ENCODE assay signal across 21 cellular contexts in the genomic region with DNA sequence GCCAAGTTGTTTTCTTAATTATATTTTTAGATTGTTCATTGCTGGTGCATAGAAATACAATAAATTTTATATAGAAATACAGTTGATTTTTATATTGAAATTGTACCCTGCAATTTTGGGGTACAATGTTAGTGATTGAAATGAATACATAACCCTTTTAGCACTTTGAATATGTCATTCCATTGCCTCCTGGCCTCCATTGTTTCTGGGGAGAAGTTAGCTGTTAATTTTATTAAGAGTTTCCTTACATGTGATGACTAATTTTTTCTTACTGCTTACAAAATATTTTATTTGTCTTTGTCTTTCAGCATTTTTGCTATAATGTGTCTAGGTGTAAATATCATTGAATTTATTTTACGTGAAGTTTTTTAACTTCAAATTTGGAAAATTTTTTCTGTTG.
"Had no signal": no experiment of that assay in that cellular context is flagged by ENCODE, and none has a peak within 500 bp of the region (broad histone marks: within the 10 kb centered on the region; RNA-seq: fewer than 3 reads in every experiment).

No MANE protein-coding gene starts in this region.

- H2AFZ ChIP-seq: PC-9 had no signal

- H3K9me3 ChIP-seq: Peyer's patch, SJCRH30 had no signal

- H3K4me1 ChIP-seq: Peyer's patch, SJCRH30 had no signal

- H3K36me3 ChIP-seq: MG63, Peyer's patch, SJCRH30 had no signal

- ATAC-seq: Right ventricle myocardium inferior, SK-N-SH treated with all-trans-retinoic acid at 6 μM for 48 hours had no signal

- H3K4me3 ChIP-seq: MG63, PC-9, Peyer's patch, SJCRH30 had no signal

- H3K4me2 ChIP-seq: PC-9 had no signal

- DNase-seq: KBM-7; MG63; NCI-H1092 treated with DMSO at 0.1 percent for 48 hours; NCI-H1436; NCI-H187; NCI-H2029; NCI-H2081 treated with DMSO at 0.1 percent for 48 hours; NCI-H2171; NCI-H226; NCI-H446; NCI-H510A; NCI-H524 treated with DMSO at 0.1 percent for 48 hours; NCI-H69; NK-92 treated with Interleukin-12 subunit alpha and Interleukin-12 subunit beta, amount 100 ng/mL, for 24 hours; PC-9; Peyer's patch; SHP77 treated with DMSO at 0.1 percent for 48 hours; SJCRH30 had no signal

- H3K27me3 ChIP-seq: MG63, Peyer's patch, SJCRH30 had no signal

- H3K27ac ChIP-seq: PC-9, Peyer's patch, SJCRH30 had no signal

- FAIRE-seq: HTR-8/SVneo had no signal
